In genomic region chr22:35582861-35583670, GRCh38 we compare ENCODE assay signal across 8 cellular contexts. TPM values are rescaled to one million over a fixed set of nuclear protein-coding genes. Genes with fewer than 3 reads are reported as not detected.
DNase-seq lines count a peak whose midpoint lies in the region; ATAC-seq and TF ChIP-seq lines count a peak whose summit lies in the region.

No MANE protein-coding gene starts in this region.

- H3K4me2 ChIP-seq in mesendoderm (ENCODE audit: low read length), result no peak overlapping the region

- no peak overlapping the region for H3K18ac ChIP-seq in mesendoderm (ENCODE audit: low read length)

- H3K27me3 ChIP-seq in endodermal cell (ENCODE audit: control insufficient read depth, insufficient read depth, low read length, poor library complexity, severe bottlenecking), result no peaks in the 10 kb centered on the region
- no peaks in the 10 kb centered on the region for H3K27me3 ChIP-seq in mesendoderm (ENCODE audit: insufficient read depth, low read length, poor library complexity)

- 33 to 36% methylated on average over 6 to 13 of the region's 13 CpGs for WGBS in endodermal cell (ENCODE audit: insufficient coverage in 1 of 2, insufficient read length in 1 of 2), 2 experiments
- no CpG with 5 or more reads among the region's 13 CpGs for WGBS in mesendoderm (ENCODE audit: extremely low coverage, insufficient coverage, low lambda C conversion rate)

- H2BK120ac ChIP-seq in mesendoderm (ENCODE audit: low read depth, low read length), result no peak overlapping the region

- ATAC-seq in activated CD8-positive, alpha-beta T cell treated with anti-CD3 and anti-CD28 coated beads for 36 hours, result peak; percentile 78
- ATAC-seq in HG02970 (IDR thresholded peaks at IDR 0.05; ENCODE audit: low FRiP score, unreplicated experiment), result no peak

- H3K36me3 Mint-ChIP-seq in activated CD8-positive, alpha-beta T cell treated with anti-CD3 and anti-CD28 coated beads for 36 hours (ENCODE audit: low read depth), result no peaks in the 10 kb centered on the region
- no peaks in the 10 kb centered on the region for H3K36me3 Mint-ChIP-seq in endodermal cell (ENCODE audit: low read depth)

- H3K4me3 ChIP-seq in endodermal cell (ENCODE audit: low read length) (no peak overlapping the region), mesendoderm (ENCODE audit: low read length) (no peak overlapping the region)

- DNase-seq in AG09319 (ENCODE audit: extremely low read depth, low read depth), result no peak
- peak; percentile 46 for DNase-seq in H4 (ENCODE audit: low spot score)
- peak; percentile 26 for DNase-seq in NCI-H748 treated with DMSO at 0.1 percent for 48 hours (lab: John Stamatoyannopoulos, UW)
- DNase-seq in activated CD8-positive, alpha-beta T cell treated with anti-CD3 and anti-CD28 coated beads for 36 hours, result peak; percentile 59
- peak; percentile 87 for DNase-seq in endodermal cell
- peak; percentile 72 for DNase-seq in mesendoderm
- DNase-seq in stimulated activated CD8-positive, alpha-beta memory T cell treated with anti-CD3 and anti-CD28 coated beads, Interleukin-4, amount 100 ng/mL, for 1 hour (ENCODE audit: low read depth in 2 of 2, low spot score in 1 of 2), result peak; percentile 21 to 33

- H3K9ac ChIP-seq in endodermal cell (ENCODE audit: extremely low read depth, low read length, poor library complexity, severe bottlenecking) (no peak overlapping the region), mesendoderm (ENCODE audit: low read length) (no peak overlapping the region)

- H3K79me1 ChIP-seq in mesendoderm (ENCODE audit: low read length), result no peaks in the 10 kb centered on the region

- no peak overlapping the region for H2BK15ac ChIP-seq in mesendoderm (replicated peaks; ENCODE audit: low read depth)

- peak; percentile 89 for TF ChIP-seq CTCF in AG09319 (IDR thresholded peaks at IDR 0.05; ENCODE audit: low read depth, low read length)
- peak; percentile 99 for TF ChIP-seq CTCF in activated CD8-positive, alpha-beta T cell treated with anti-CD3 and anti-CD28 coated beads for 36 hours (IDR thresholded peaks at IDR 0.05)
- peak; percentile 98 for TF ChIP-seq CTCF in endodermal cell (conservative IDR thresholded peaks at IDR 0.05)

- H3K4me1 ChIP-seq in endodermal cell (ENCODE audit: control insufficient read depth, insufficient read depth, low read length), result no peaks in the 10 kb centered on the region
- no peaks in the 10 kb centered on the region for H3K4me1 ChIP-seq in mesendoderm (ENCODE audit: control insufficient read depth, low read depth, low read length)

- no peak overlapping the region for H2BK5ac ChIP-seq in mesendoderm (ENCODE audit: low read length)

- no peak overlapping the region for H2AK5ac ChIP-seq in mesendoderm (ENCODE audit: low read length)

- H4K8ac ChIP-seq in mesendoderm (ENCODE audit: low read depth, low read length), result no peak overlapping the region

- H3K36me3 ChIP-seq in endodermal cell (ENCODE audit: control insufficient read depth, insufficient read depth, low read length), result no peaks in the 10 kb centered on the region
- no peaks in the 10 kb centered on the region for H3K36me3 ChIP-seq in mesendoderm (ENCODE audit: control insufficient read depth, insufficient read depth, low read length)

- no peaks in the 10 kb centered on the region for H3K9me3 Mint-ChIP-seq in activated CD8-positive, alpha-beta T cell treated with anti-CD3 and anti-CD28 coated beads for 36 hours
- no peaks in the 10 kb centered on the region for H3K9me3 Mint-ChIP-seq in endodermal cell

- no peak overlapping the region for H3K56ac ChIP-seq in mesendoderm (ENCODE audit: low read length)

- H3K79me2 ChIP-seq in mesendoderm (ENCODE audit: control insufficient read depth, insufficient read depth, low read length), result no peaks in the 10 kb centered on the region

- no peak overlapping the region for H3K27ac ChIP-seq in endodermal cell (ENCODE audit: low read depth, low read length)
- H3K27ac ChIP-seq in mesendoderm (ENCODE audit: low read depth, low read length), result no peak overlapping the region

- no peak overlapping the region for H3K4me3 Mint-ChIP-seq in activated CD8-positive, alpha-beta T cell treated with anti-CD3 and anti-CD28 coated beads for 36 hours
- no peak overlapping the region for H3K4me3 Mint-ChIP-seq in endodermal cell

- intact Hi-C loops in activated CD8-positive, alpha-beta T cell treated with anti-CD3 and anti-CD28 coated beads for 36 hours (cut with micrococcal nuclease), result loop anchor here (5.0 kb wide), 1 partner anchor 231 kb away; no protein-coding TSS in a partner anchor

- POLR2A ChIA-PET in activated CD8-positive, alpha-beta T cell treated with anti-CD3 and anti-CD28 coated beads for 36 hours (lab: Charles Lee), result interaction anchor here (1.6 kb wide), 1 partner anchor 9 kb away, joined by 3 read pairs; no protein-coding TSS in a partner anchor

- H3K27ac Mint-ChIP-seq in activated CD8-positive, alpha-beta T cell treated with anti-CD3 and anti-CD28 coated beads for 36 hours, result no peak overlapping the region
- H3K27ac Mint-ChIP-seq in endodermal cell, result no peak overlapping the region

- H3K27me3 Mint-ChIP-seq in activated CD8-positive, alpha-beta T cell treated with anti-CD3 and anti-CD28 coated beads for 36 hours, result no peaks in the 10 kb centered on the region
- H3K27me3 Mint-ChIP-seq in endodermal cell (ENCODE audit: insufficient read depth), result peaks cover 1% of the 10 kb centered on the region

- H3K4ac ChIP-seq in mesendoderm (ENCODE audit: low read depth, low read length), result no peak overlapping the region

- no peaks in the 10 kb centered on the region for H3K4me1 Mint-ChIP-seq in activated CD8-positive, alpha-beta T cell treated with anti-CD3 and anti-CD28 coated beads for 36 hours (ENCODE audit: low read depth)
- H3K4me1 Mint-ChIP-seq in endodermal cell, result no peaks in the 10 kb centered on the region

- no peaks in the 10 kb centered on the region for H3K9me3 ChIP-seq in endodermal cell (ENCODE audit: control insufficient read depth, low read length)

- no peak overlapping the region for H3K23ac ChIP-seq in mesendoderm (ENCODE audit: low read length)

- CTCF ChIA-PET in activated CD8-positive, alpha-beta T cell treated with anti-CD3 and anti-CD28 coated beads for 36 hours (lab: Charles Lee), result interaction anchor here (0.5 to 4.0 kb wide), 28 partner anchors 8 to 568 kb away, joined by 3 to 36 read pairs (median 3); no protein-coding TSS in a partner anchor

- no peak overlapping the region for H4K5ac ChIP-seq in mesendoderm (ENCODE audit: low read length)

RNA-seq across cellular contexts. Expression of gene MB, which starts 34.1 kb away (rescaled TPM):
- not detected in 2 replicates for total RNA-seq in H4 (2014; rRNA removed; shearing (Covaris generic))
- total RNA-seq in activated CD8-positive, alpha-beta T cell treated with anti-CD3 and anti-CD28 coated beads for 36 hours, result not detected
- total RNA-seq in endodermal cell, result 1 to 10 TPM; 1.4 to 2.6 TPM
- polyA plus RNA-seq in endodermal cell (2013, experiment 1 of 2), result 0.68 TPM
- 1.1 TPM for polyA plus RNA-seq in endodermal cell (2013, experiment 2 of 2)
- 0.04 TPM for polyA plus RNA-seq in mesendoderm (2013, experiment 1 of 2)
- 0.04 TPM for polyA plus RNA-seq in mesendoderm (2013, experiment 2 of 2)

RNA-seq across cellular contexts. Expression of gene RASD2, which starts 42.4 kb away (rescaled TPM):
- 0.08 and 0.43 TPM in 2 replicates for total RNA-seq in H4 (2014; rRNA removed; shearing (Covaris generic))
- total RNA-seq in activated CD8-positive, alpha-beta T cell treated with anti-CD3 and anti-CD28 coated beads for 36 hours, result not detected
- total RNA-seq in endodermal cell, result under 1 TPM; 0.15 to 0.24 TPM
- polyA plus RNA-seq in endodermal cell (2013, experiment 1 of 2), result 2.4 TPM
- 2.0 TPM for polyA plus RNA-seq in endodermal cell (2013, experiment 2 of 2)
- polyA plus RNA-seq in mesendoderm (2013, experiment 1 of 2), result 0.81 TPM
- 0.85 TPM for polyA plus RNA-seq in mesendoderm (2013, experiment 2 of 2)
